Comparison of ENCODE assay signal across 1 cellular context in genomic region chr12:87202189-87202588, GRCh38.
TF ChIP-seq lines count a peak whose summit lies in the region.

No MANE protein-coding gene starts in this region.

TF ChIP-seq in H1, 55 proteins besides CTCF, POLR2A, EP300 and RAD21:
- TF ChIP-seq HDAC6 (IDR thresholded peaks at IDR 0.05; ENCODE audit: low read depth, low read length) = no peak
- no peak for TF ChIP-seq RXRA (IDR thresholded peaks at IDR 0.05; ENCODE audit: insufficient read depth, low read depth, low read length)
- TF ChIP-seq FOSL1 (IDR thresholded peaks at IDR 0.05; ENCODE audit: insufficient read depth, low read depth, low read length) = no peak
- TF ChIP-seq CTBP2 (IDR thresholded peaks at IDR 0.05; ENCODE audit: borderline replicate concordance, insufficient read depth, insufficient read length, low read length) = no peak
- TF ChIP-seq TCF12 (IDR thresholded peaks at IDR 0.05; ENCODE audit: low read depth, low read length) = no peak
- no peak for TF ChIP-seq POLR2AphosphoS5 (IDR thresholded peaks at IDR 0.05; ENCODE audit: low read depth, low read length)
- no peak for TF ChIP-seq SUZ12 (IDR thresholded peaks at IDR 0.05; ENCODE audit: low read length)
- TF ChIP-seq, protein P1, sequence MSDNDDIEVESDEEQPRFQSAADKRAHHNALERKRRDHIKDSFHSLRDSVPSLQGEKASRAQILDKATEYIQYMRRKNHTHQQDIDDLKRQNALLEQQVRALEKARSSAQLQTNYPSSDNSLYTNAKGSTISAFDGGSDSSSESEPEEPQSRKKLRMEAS (IDR thresholded peaks at IDR 0.05) = no peak
- TF ChIP-seq BCL11A (IDR thresholded peaks at IDR 0.05; ENCODE audit: low read depth in 2 of 2, low read length in 2 of 2) = no peak
- TF ChIP-seq KDM4A (IDR thresholded peaks at IDR 0.05; ENCODE audit: low read depth, low read length, severe bottlenecking) = no peak
- TF ChIP-seq EGR1 (IDR thresholded peaks at IDR 0.05; ENCODE audit: borderline replicate concordance, low read depth, low read length) = no peak
